11 cellular contexts compared by ENCODE assay signal in the genomic region with DNA sequence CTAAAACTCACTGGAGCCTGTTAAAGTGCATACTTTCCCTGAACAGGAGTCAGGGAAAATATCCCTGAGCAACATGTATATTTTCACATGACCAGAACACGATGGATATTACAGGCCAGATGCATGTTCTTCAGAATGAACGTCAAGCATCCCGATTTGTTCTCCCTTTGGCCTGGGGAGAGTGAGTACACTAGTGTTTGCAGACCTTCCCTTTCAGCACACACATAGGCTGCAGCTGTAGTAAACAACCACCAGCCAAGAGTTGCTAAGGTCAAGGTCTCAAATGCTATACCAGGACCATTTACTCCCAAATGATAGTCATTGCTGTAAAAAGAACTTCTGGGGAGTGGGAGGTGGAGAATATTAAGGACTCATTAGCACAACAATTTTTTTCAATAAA. TPM values are rescaled to one million over a fixed set of nuclear protein-coding genes. Genes with fewer than 3 reads are reported as not detected.
DNase-seq lines count a peak whose midpoint lies in the region; ATAC-seq lines count a peak whose summit lies in the region.
"Had no signal": no experiment of that assay in that cellular context is flagged by ENCODE, and none has a peak within 500 bp of the region (broad histone marks: within the 10 kb centered on the region; RNA-seq: fewer than 3 reads in every experiment).

No MANE protein-coding gene starts in this region.

- H3K27me3 ChIP-seq in right cardiac atrium (ENCODE audit: control insufficient read depth, insufficient read depth) (no peaks in the 10 kb centered on the region), skeletal muscle satellite cell (ENCODE audit: control insufficient read depth, insufficient read depth, low read length) (no peaks in the 10 kb centered on the region)

- peaks cover 40% of the 10 kb centered on the region for H3K4me1 Mint-ChIP-seq in T-helper 2 cell treated with Interferon-gamma antibody and Interleukin-4, amounts not matched to agents 5 μg/mL and 100 μg/mL, for 36 hours (ENCODE audit: low read depth)
- peaks cover 42% of the 10 kb centered on the region for H3K4me1 Mint-ChIP-seq in T-helper 17 cell

- 40% methylated on average over 3 of the region's 3 CpGs for WGBS in right cardiac atrium

- H3K36me3 ChIP-seq in skeletal muscle satellite cell (ENCODE audit: insufficient read depth, low read length) = no peaks in the 10 kb centered on the region

- H3K4me3 ChIP-seq in right cardiac atrium (ENCODE audit: low read length) (no peak overlapping the region), skeletal muscle satellite cell (ENCODE audit: low read length) (peak overlapping the region; percentile 83)

- H3K27me3 Mint-ChIP-seq in T-helper 2 cell treated with Interferon-gamma antibody and Interleukin-4, amounts not matched to agents 5 μg/mL and 100 μg/mL, for 36 hours (ENCODE audit: low read depth) = no peaks in the 10 kb centered on the region
- no peaks in the 10 kb centered on the region for H3K27me3 Mint-ChIP-seq in T-helper 17 cell

- H3K4me2 ChIP-seq in skeletal muscle satellite cell (ENCODE audit: low read length) = peak overlapping the region; percentile 83

- H3K36me3 Mint-ChIP-seq in T-helper 2 cell treated with Interferon-gamma antibody and Interleukin-4, amounts not matched to agents 5 μg/mL and 100 μg/mL, for 36 hours (ENCODE audit: low read depth) = peaks cover 9% of the 10 kb centered on the region
- peaks cover 4% of the 10 kb centered on the region for H3K36me3 Mint-ChIP-seq in T-helper 17 cell (ENCODE audit: low read depth)

- peaks cover 5% of the 10 kb centered on the region for H3K4me1 ChIP-seq in right cardiac atrium (ENCODE audit: control insufficient read depth, insufficient read depth, low read length)
- H3K4me1 ChIP-seq in skeletal muscle satellite cell (ENCODE audit: control insufficient read depth, insufficient read depth, low read length) = peaks cover 54% of the 10 kb centered on the region

- no peaks in the 10 kb centered on the region for H3K9me3 ChIP-seq in T-helper 17 cell (ENCODE audit: control insufficient read depth, low read length, poor library complexity, severe bottlenecking)
- no peaks in the 10 kb centered on the region for H3K9me3 ChIP-seq in right cardiac atrium (ENCODE audit: control insufficient read depth, low read length)
- H3K9me3 ChIP-seq in skeletal muscle satellite cell (replicated peaks; ENCODE audit: low read length) = no peaks in the 10 kb centered on the region

- H3K4me3 Mint-ChIP-seq in T-helper 2 cell treated with Interferon-gamma antibody and Interleukin-4, amounts not matched to agents 5 μg/mL and 100 μg/mL, for 36 hours = peak overlapping the region; percentile 73
- peak overlapping the region; percentile 9 for H3K4me3 Mint-ChIP-seq in T-helper 17 cell

- H3K9ac ChIP-seq in skeletal muscle satellite cell (ENCODE audit: low read depth, low read length) = peak overlapping the region; percentile 97

- DNase-seq in T-helper 2 cell treated with Interferon-gamma antibody and Interleukin-4, amounts not matched to agents 5 μg/mL and 100 μg/mL, for 36 hours (ENCODE audit: low spot score) = no peak
- no peak for DNase-seq in T-helper 2 cell
- DNase-seq in T-helper 17 cell = no peak
- DNase-seq in right cardiac atrium = no peak
- DNase-seq in DMS79 treated with DMSO at 0.1 percent for 48 hours (lab: John Stamatoyannopoulos, UW) = no peak
- DNase-seq in NCI-H2227 treated with DMSO at 0.1 percent for 48 hours (lab: John Stamatoyannopoulos, UW) = no peak
- DNase-seq: activated naive CD4-positive, alpha-beta T cell treated with anti-CD3 and anti-CD28 coated beads for 36 hours; NCI-H1105 had no signal

- peak overlapping the region; percentile 25 for H3K27ac ChIP-seq in right cardiac atrium (ENCODE audit: low read length)
- H3K27ac ChIP-seq: epithelial cell of prostate had no signal

- ATAC-seq in T-helper 17 cell = no peak
- ATAC-seq in right cardiac atrium = no peak
- no peak for ATAC-seq in HG02763 (IDR thresholded peaks at IDR 0.05; ENCODE audit: unreplicated experiment)

- H3K9me3 Mint-ChIP-seq in T-helper 2 cell treated with Interferon-gamma antibody and Interleukin-4, amounts not matched to agents 5 μg/mL and 100 μg/mL, for 36 hours = no peaks in the 10 kb centered on the region
- H3K9me3 Mint-ChIP-seq: activated naive CD4-positive, alpha-beta T cell treated with anti-CD3 and anti-CD28 coated beads for 36 hours had no signal

- intact Hi-C loops in right cardiac atrium (cut with DNase I) = loop anchor here in 3 of 4 donors (10.0 kb wide), 3 partner anchors 66 to 166 kb away; no protein-coding TSS in a partner anchor

- peak overlapping the region; percentile 55 for H3K27ac Mint-ChIP-seq in T-helper 2 cell treated with Interferon-gamma antibody and Interleukin-4, amounts not matched to agents 5 μg/mL and 100 μg/mL, for 36 hours
- H3K27ac Mint-ChIP-seq in T-helper 17 cell = no peak overlapping the region

RNA-seq across cellular contexts. Expression of a gene that starts 3.0 kb away (rescaled TPM):
- 10 to 100 TPM; 88.9 to 97.6 TPM for total RNA-seq in T-helper 17 cell
- 10 to 100 TPM; 13.9 to 17.4 (median 15.9) TPM for total RNA-seq in right cardiac atrium
- polyA plus RNA-seq in right cardiac atrium = 2.5 TPM
- 12.2 and 18.8 TPM in 2 replicates for total RNA-seq in skeletal muscle satellite cell (2012; rRNA removed)

Comparison
In these comparisons a context has a peak if more than half of its experiments do, and no peak if none do; other contexts are left out.
1. RNA of a gene that starts 3.0 kb away (total RNA-seq): 88.9 to 97.6 TPM in T-helper 17 cell; 13.9 to 17.4 TPM in right cardiac atrium; every median in the first group is over 4 times any median in the second.